In genomic region chr6:82704048-82704447, GRCh38 we compare ENCODE assay signal across 34 cellular contexts.
DNase-seq lines count a peak whose midpoint lies in the region; ATAC-seq, FAIRE-seq and TF ChIP-seq lines count a peak whose summit lies in the region.
"Had no signal": no experiment of that assay in that cellular context is flagged by ENCODE, and none has a peak within 500 bp of the region (broad histone marks: within the 10 kb centered on the region; RNA-seq: fewer than 3 reads in every experiment).

No MANE protein-coding gene starts in this region.

- H3K9me3 ChIP-seq in HepG2 (ENCODE audit: low read length): peaks cover 6% of the 10 kb centered on the region
- no peaks in the 10 kb centered on the region for H3K9me3 ChIP-seq in right lobe of liver
- H3K9me3 ChIP-seq in PC-3 (ENCODE audit: low read length): no peaks in the 10 kb centered on the region
- no peaks in the 10 kb centered on the region for H3K9me3 ChIP-seq in Karpas-422 (ENCODE audit: low read length)
- H3K9me3 ChIP-seq: lower lobe of right lung, neutrophil, SJSA1 had no signal

- H3K4me3 ChIP-seq in HepG2 (replicated peaks in 1 of 3; ENCODE audit: insufficient read depth in 1 of 3, low read depth in 2 of 3, low read length in 3 of 3) (no peak overlapping the region), right lobe of liver (no peak overlapping the region), PC-3 (ENCODE audit: low read length) (no peak overlapping the region), choroid plexus epithelial cell (ENCODE audit: low read depth, low read length) (no peak overlapping the region), Karpas-422 (ENCODE audit: low read length) (no peak overlapping the region)
- H3K4me3 ChIP-seq: heart right ventricle, lower lobe of right lung, SJSA1, tibial nerve had no signal

- H3K4me1 ChIP-seq in HepG2 (ENCODE audit: insufficient read depth, low read length) (no peaks in the 10 kb centered on the region), right lobe of liver (no peaks in the 10 kb centered on the region), PC-3 (ENCODE audit: insufficient read depth, low read length) (peaks cover 7% of the 10 kb centered on the region; the same call in 1 of the 2 replicates), Karpas-422 (ENCODE audit: low read length) (no peaks in the 10 kb centered on the region)
- H3K4me1 ChIP-seq: heart right ventricle, lower lobe of right lung, SJSA1, tibial nerve had no signal

- in situ Hi-C loops in HepG2 (cut with HindIII; ENCODE audit: extremely low pct_ligation_motif_present, low pct_unique_long_range_greater_than_20kb): no loop called here

- no peak overlapping the region for H2AFZ ChIP-seq in HepG2 (ENCODE audit: low read length)
- no peak overlapping the region for H2AFZ ChIP-seq in PC-3 (ENCODE audit: low read length)
- no peak overlapping the region for H2AFZ ChIP-seq in Karpas-422 (ENCODE audit: low read length)

- H3K4me2 ChIP-seq in HepG2 (ENCODE audit: low read depth, low read length): no peak overlapping the region
- no peak overlapping the region for H3K4me2 ChIP-seq in PC-3 (ENCODE audit: low read length)
- no peak overlapping the region for H3K4me2 ChIP-seq in Karpas-422 (ENCODE audit: low read depth, low read length, poor library complexity, severe bottlenecking)

- TF ChIP-seq EP300 in HepG2 (IDR thresholded peaks at IDR 0.05; ENCODE audit: low read depth in 2 of 2, low read length in 2 of 2): no peak
- TF ChIP-seq EP300 in HepG2 (CRISPR knock-in tag; IDR thresholded peaks at IDR 0.05; ENCODE audit: borderline replicate concordance): no peak

- WGBS in HepG2 (ENCODE audit: low lambda C conversion rate): 23% methylated on average over 1 of the region's 1 CpG
- 29% methylated on average over 1 of the region's 1 CpG for WGBS in right lobe of liver (ENCODE audit: insufficient coverage, low coverage, low lambda C conversion rate, missing lambda C conversion rate)

- intact Hi-C loops in HepG2 (cut with micrococcal nuclease; ENCODE audit: unreplicated experiment) (no loop called here), right lobe of liver (cut with DNase I) (no loop called here), PC-3 (cut with micrococcal nuclease) (no loop called here)

- H3K9ac ChIP-seq in HepG2 (ENCODE audit: insufficient read depth, low read depth, low read length) (no peak overlapping the region), PC-3 (ENCODE audit: low read length) (no peak overlapping the region), Karpas-422 (ENCODE audit: low read length) (no peak overlapping the region)

- no peaks in the 10 kb centered on the region for H3F3A ChIP-seq in PC-3 (ENCODE audit: low read length, unreplicated experiment)

- TF ChIP-seq CTCF in HepG2 (CRISPR knock-in tag; IDR thresholded peaks at IDR 0.05) (no peak), right lobe of liver (IDR thresholded peaks at IDR 0.05) (no peak), PC-3 (conservative IDR thresholded peaks at IDR 0.05; ENCODE audit: low read depth, low read length) (no peak), choroid plexus epithelial cell (conservative IDR thresholded peaks at IDR 0.05; ENCODE audit: low read depth, low read length) (no peak)

- H3K9me2 ChIP-seq in PC-3 (replicated peaks; ENCODE audit: low read length): no peaks in the 10 kb centered on the region
- no peaks in the 10 kb centered on the region; the same call in 1 of the 2 replicates for H3K9me2 ChIP-seq in Karpas-422 (replicated peaks; ENCODE audit: insufficient read depth, low read length)

- H3K79me2 ChIP-seq in HepG2 (ENCODE audit: insufficient read depth, low read length): no peaks in the 10 kb centered on the region
- no peaks in the 10 kb centered on the region for H3K79me2 ChIP-seq in PC-3 (ENCODE audit: low read length)
- H3K79me2 ChIP-seq in Karpas-422 (ENCODE audit: low read length): no peaks in the 10 kb centered on the region

- H3K27ac ChIP-seq in HepG2 (ENCODE audit: extremely low read length, insufficient read depth, low read length): no peak overlapping the region
- H3K27ac ChIP-seq in right lobe of liver: no peak overlapping the region
- H3K27ac ChIP-seq in PC-3 (ENCODE audit: low read length): peak overlapping the region; percentile 15; the same call in 1 of the 2 replicates
- H3K27ac ChIP-seq in Karpas-422 (ENCODE audit: low read length): no peak overlapping the region
- H3K27ac ChIP-seq: heart right ventricle, lower lobe of right lung, neutrophil, SJSA1, tibial nerve had no signal

- no peaks in the 10 kb centered on the region for H4K20me1 ChIP-seq in HepG2 (ENCODE audit: insufficient read depth, low read length)
- no peaks in the 10 kb centered on the region for H4K20me1 ChIP-seq in PC-3 (ENCODE audit: low read length)
- no peaks in the 10 kb centered on the region for H4K20me1 ChIP-seq in Karpas-422 (ENCODE audit: insufficient read depth, low read depth, low read length)

- FAIRE-seq in HepG2 (lab: Jason Lieb, UNC) (no peak), urothelium cell line (lab: Jason Lieb, UNC) (no peak)
- FAIRE-seq: frontal cortex, GM18507, GM19239 had no signal

- H3K27me3 ChIP-seq in HepG2 (ENCODE audit: control insufficient read depth in 1 of 2, insufficient read depth in 2 of 2, low read length in 2 of 2): no peaks in the 10 kb centered on the region
- no peaks in the 10 kb centered on the region for H3K27me3 ChIP-seq in right lobe of liver
- no peaks in the 10 kb centered on the region for H3K27me3 ChIP-seq in PC-3 (ENCODE audit: low read length)
- no peaks in the 10 kb centered on the region for H3K27me3 ChIP-seq in Karpas-422 (ENCODE audit: low read length)
- H3K27me3 ChIP-seq: heart right ventricle, neutrophil, SJSA1, tibial nerve had no signal

- no TSS peak for BruUV-seq in HepG2 (replicated peaks; lab: Mats Ljungman, UMichigan)
- BruUV-seq in PC-3 (replicated peaks; lab: Mats Ljungman, UMichigan): no TSS peak

- TF ChIP-seq RAD21 in HepG2 (CRISPR knock-in tag; IDR thresholded peaks at IDR 0.05): no peak

- no peak for TF ChIP-seq POLR2A in HepG2 (IDR thresholded peaks at IDR 0.05; ENCODE audit: insufficient read depth in 1 of 2, low read depth in 2 of 2, low read length in 2 of 2)
- no peak for TF ChIP-seq POLR2A in right lobe of liver (IDR thresholded peaks at IDR 0.05)

- DNase-seq in HepG2 (ENCODE audit: low spot score): no peak
- DNase-seq in right lobe of liver: no peak
- peak; percentile 59 for DNase-seq in PC-3
- DNase-seq in choroid plexus epithelial cell (ENCODE audit: low read depth): peak; percentile 13
- DNase-seq in urothelium cell line (ENCODE audit: low spot score): peak; percentile 3
- no peak for DNase-seq in Karpas-422
- DNase-seq: activated CD4-positive, alpha-beta T cell treated with anti-CD3 and anti-CD28 coated beads for 48 hours; activated effector memory CD4-positive, alpha-beta T cell treated with anti-CD3 and anti-CD28 coated beads, Interleukin-2, amount 50 U/mL, for 16 hours; activated naive CD8-positive, alpha-beta T cell treated with anti-CD3 and anti-CD28 coated beads for 36 hours; activated T-cell treated with anti-CD3 and anti-CD28 coated beads, Interleukin-2, amount 50 U/mL, for 1 hour; aorta; CD4-positive, alpha-beta memory T cell; central memory CD4-positive, alpha-beta T cell; EL; H9; heart right ventricle; lower lobe of right lung; naive thymus-derived CD4-positive, alpha-beta T cell; NCI-H1417 treated with DMSO at 0.1 percent for 48 hours; NCI-H2081 treated with DMSO at 0.1 percent for 48 hours; NCI-H446; NCI-H774; RPMI8226; stimulated activated CD4-positive, alpha-beta T cell treated with anti-CD3 and anti-CD28 coated beads, Interleukin-4, amount 100 ng/mL, for 1 hour; T-cell had no signal

- POLR2A ChIA-PET in HepG2 (lab: Yijun Ruan, JAX): no interaction called here
- POLR2A ChIA-PET in PC-3 (lab: Charles Lee; ENCODE audit: unreplicated experiment): no interaction called here

- H3K36me3 ChIP-seq in HepG2 (replicated peaks in 1 of 2; ENCODE audit: control insufficient read depth in 1 of 2, insufficient read depth in 2 of 2, low read length in 2 of 2): no peaks in the 10 kb centered on the region
- no peaks in the 10 kb centered on the region for H3K36me3 ChIP-seq in right lobe of liver
- H3K36me3 ChIP-seq in PC-3 (ENCODE audit: low read depth, low read length): no peaks in the 10 kb centered on the region
- H3K36me3 ChIP-seq in Karpas-422 (ENCODE audit: insufficient read depth, low read length): no peaks in the 10 kb centered on the region
- H3K36me3 ChIP-seq: heart right ventricle, lower lobe of right lung, neutrophil, SJSA1, tibial nerve had no signal

- CTCF ChIA-PET in HepG2 (lab: Yijun Ruan, JAX; ENCODE audit: low intra/inter-chr PET ratio, low total read pairs): no interaction called here
- CTCF ChIA-PET in PC-3 (lab: Charles Lee): no interaction called here

- ATAC-seq in HepG2 (no peak), right lobe of liver (no peak), PC-3 (peak; percentile 37; the same call in 1 of the 2 replicates), HG02973 (IDR thresholded peaks at IDR 0.05; ENCODE audit: unreplicated experiment) (no peak), GM18511 (IDR thresholded peaks at IDR 0.05; ENCODE audit: unreplicated experiment) (no peak)
- ATAC-seq: heart right ventricle; lower lobe of right lung; naive thymus-derived CD4-positive, alpha-beta T cell; sciatic nerve; T-cell had no signal

TF ChIP-seq in HepG2, 621 proteins besides CTCF, POLR2A, EP300 and RAD21:
- no peak for TF ChIP-seq GTF2F1 (IDR thresholded peaks at IDR 0.05; ENCODE audit: low read length)
- TF ChIP-seq DR1 (CRISPR knock-in tag; IDR thresholded peaks at IDR 0.05): no peak
- peak; percentile 82 to 88 for TF ChIP-seq MAFK (conservative IDR thresholded peaks at IDR 0.05 in 1 of 2, IDR thresholded peaks at IDR 0.05 in 1 of 2; ENCODE audit: low read length in 2 of 2)
- no peak for TF ChIP-seq ETS1 (CRISPR knock-in tag; IDR thresholded peaks at IDR 0.05)
- TF ChIP-seq MAFF (IDR thresholded peaks at IDR 0.05; ENCODE audit: low read depth, low read length): peak; percentile 79
- no peak for TF ChIP-seq ASH2L (IDR thresholded peaks at IDR 0.05; ENCODE audit: insufficient read length, low read depth, low read length)
TF ChIP-seq in HepG2: peak in this region for 2.

Comparison
In these comparisons a context has a peak if more than half of its experiments do, and no peak if none do; other contexts are left out.
1. DNase-seq: peak in PC-3 (single experiment), choroid plexus epithelial cell (single experiment) and urothelium cell line (single experiment); none in HepG2 (single experiment), right lobe of liver (0 of 3) and Karpas-422 (single experiment).